Comparison of ENCODE assay signal across 22 cellular contexts in the genomic region with DNA sequence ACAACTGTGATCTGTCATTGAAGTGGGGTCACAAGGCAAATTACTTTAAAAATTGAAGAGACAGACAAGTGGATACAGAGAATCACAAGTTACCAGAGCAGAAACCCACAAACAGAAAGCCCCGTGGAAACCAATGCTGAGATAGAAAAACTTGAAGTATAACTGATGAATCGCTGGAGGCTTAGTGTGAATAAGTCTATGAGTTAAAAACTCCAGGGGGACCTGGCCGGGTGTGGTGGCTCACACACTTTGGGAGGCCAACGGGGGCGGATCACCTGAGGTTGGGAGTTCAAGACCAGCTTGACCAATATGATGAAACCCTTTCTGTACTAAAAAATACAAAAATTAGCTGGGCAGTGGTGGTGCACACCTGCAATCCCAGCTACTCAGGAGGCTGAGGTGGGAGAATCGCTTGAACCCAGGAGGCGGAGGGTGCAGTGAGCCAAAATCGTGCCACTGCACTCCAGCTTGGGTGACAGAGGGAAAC.
A peak's percentile ranks its signal among the peaks of the same experiment; 100 is the strongest.
DNase-seq lines count a peak whose midpoint lies in the region; ATAC-seq, FAIRE-seq and TF ChIP-seq lines count a peak whose summit lies in the region.
"Had no signal": no experiment of that assay in that cellular context is flagged by ENCODE, and none has a peak within 500 bp of the region (broad histone marks: within the 10 kb centered on the region; RNA-seq: fewer than 3 reads in every experiment).

No MANE protein-coding gene starts in this region.

- ATAC-seq in GM18909 (IDR thresholded peaks at IDR 0.05; ENCODE audit: poor library complexity, unreplicated experiment) (peak; percentile 71), GM21619 (IDR thresholded peaks at IDR 0.05; ENCODE audit: unreplicated experiment) (peak; percentile 48), HG03354 (IDR thresholded peaks at IDR 0.05; ENCODE audit: poor library complexity, severe bottlenecking, unreplicated experiment) (peak; percentile 74), GM19467 (IDR thresholded peaks at IDR 0.05; ENCODE audit: unreplicated experiment) (no peak)
- ATAC-seq: stimulated activated naive B cell treated with anti-CD40 and anti-IgM and Interleukin-4, amounts not matched to agents 10 μg/mL and 1 μg/mL and 100 μg/mL, for 72 hours; T-cell had no signal

- peak; percentile 27 for FAIRE-seq in GM12892 (lab: Jason Lieb, UNC)
- FAIRE-seq: D721Med, H54 had no signal

- DNase-seq in GM12892 (ENCODE audit: insufficient read length) (no peak), GM20000 (ENCODE audit: low spot score) (no peak), NCI-H2107 treated with DMSO at 0.1 percent for 48 hours (lab: John Stamatoyannopoulos, UW; ENCODE audit: unreplicated experiment) (no peak)
- DNase-seq in stimulated activated CD4-positive, alpha-beta T cell treated with anti-CD3 and anti-CD28 coated beads, Interleukin-15, amount 100 ng/mL, for 24 hours = no peak
- DNase-seq: ACHN; activated CD4-positive, alpha-beta T cell treated with anti-CD3 and anti-CD28 coated beads for 1 hour; activated naive CD4-positive, alpha-beta T cell treated with anti-CD3 and anti-CD28 coated beads, Interleukin-2, amount 50 U/mL, for 16 hours; activated T-cell treated with anti-CD3 and anti-CD28 coated beads, Interleukin-2, amount 50 U/mL, for 48 hours; anterior cingulate cortex; IMR-90; NCI-H2081 treated with DMSO at 0.1 percent for 48 hours; NCI-H524; SJCRH30; stimulated activated CD4-positive, alpha-beta T cell treated with anti-CD3 and anti-CD28 coated beads, Interleukin-2, amount 100 ng/mL, for 24 hours; stimulated activated naive B cell treated with anti-CD40 and anti-IgM and Interleukin-4, amounts not matched to agents 10 μg/mL and 1 μg/mL and 100 μg/mL, for 72 hours; T-cell had no signal

- no peak for TF ChIP-seq POLR2A in GM12892 (IDR thresholded peaks at IDR 0.05; ENCODE audit: low read depth, low read length)

- TF ChIP-seq CTCF in GM20000 (IDR thresholded peaks at IDR 0.05; ENCODE audit: extremely low read depth, missing control alignments) = no peak
